17 cellular contexts compared by ENCODE assay signal in the genomic region with DNA sequence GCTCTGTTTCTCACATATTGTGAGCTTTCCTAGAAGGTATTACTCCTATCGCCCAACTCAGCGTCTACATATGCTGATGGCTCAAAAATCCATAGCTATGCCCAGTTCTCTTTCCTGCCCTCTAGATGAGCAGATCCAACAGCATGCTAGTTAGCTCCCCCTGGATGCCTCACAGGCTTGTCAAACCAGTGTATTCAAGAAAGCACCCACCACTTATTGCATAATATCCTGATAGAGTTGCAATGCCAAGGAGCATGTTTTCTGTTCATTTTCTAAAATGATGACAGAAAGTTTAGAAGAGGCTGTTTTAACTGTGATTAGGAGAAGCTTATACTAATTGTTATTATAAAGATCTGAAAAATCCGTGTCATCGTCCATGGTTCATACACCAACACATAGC. TPM values are rescaled to one million over a fixed set of nuclear protein-coding genes. Genes with fewer than 3 reads are reported as not detected.
DNase-seq lines count a peak whose midpoint lies in the region; ATAC-seq, FAIRE-seq and TF ChIP-seq lines count a peak whose summit lies in the region.
"Had no signal": no experiment of that assay in that cellular context is flagged by ENCODE, and none has a peak within 500 bp of the region (broad histone marks: within the 10 kb centered on the region; RNA-seq: fewer than 3 reads in every experiment).

No MANE protein-coding gene starts in this region.

- no peak for TF ChIP-seq CTCF in MCF 10A (IDR thresholded peaks at IDR 0.05; ENCODE audit: unreplicated experiment)
- TF ChIP-seq CTCF in breast epithelium (IDR thresholded peaks at IDR 0.05) = no peak
- no peak for TF ChIP-seq CTCF in H1 (IDR thresholded peaks at IDR 0.05; ENCODE audit: control extremely low read depth in 1 of 3, insufficient read depth in 1 of 3, low read depth in 1 of 3, low read length in 3 of 3)
- no peak for TF ChIP-seq CTCF in lower leg skin (IDR thresholded peaks at IDR 0.05)

- H3K9me3 Mint-ChIP-seq in MCF 10A (ENCODE audit: unreplicated experiment) = no peaks in the 10 kb centered on the region

- no peak overlapping the region for H3K56ac ChIP-seq in H1 (replicated peaks; ENCODE audit: insufficient read length, low read depth, low read length)

- no peak overlapping the region for H2BK12ac ChIP-seq in H1 (ENCODE audit: low read depth, low read length)

- no peak overlapping the region for H3K4me3 Mint-ChIP-seq in MCF 10A (ENCODE audit: unreplicated experiment)

- H3K4ac ChIP-seq in H1 (replicated peaks; ENCODE audit: insufficient read length, low read depth, low read length) = no peak overlapping the region

- no peak overlapping the region for H3K14ac ChIP-seq in H1 (ENCODE audit: insufficient read length)

- H3K27me3 ChIP-seq in breast epithelium (no peaks in the 10 kb centered on the region), H1 (replicated peaks in 1 of 4; ENCODE audit: control insufficient read depth in 3 of 4, extremely low read depth in 1 of 4, insufficient read depth in 3 of 4, low read length in 3 of 4) (no peaks in the 10 kb centered on the region; a peak in 1 of 7 replicates)

- no peak overlapping the region for H3K9ac ChIP-seq in H1 (replicated peaks in 1 of 4; ENCODE audit: extremely low read depth in 1 of 4, low read depth in 3 of 4, low read length in 3 of 4)

- H2BK15ac ChIP-seq in H1 (ENCODE audit: low read length) = no peak overlapping the region

- no peak for FAIRE-seq in H1 (lab: Jason Lieb, UNC)
- FAIRE-seq: astrocyte, small intestine, urothelium cell line had no signal

- H4K5ac ChIP-seq in H1 (ENCODE audit: insufficient read length, low read depth, low read length) = no peak overlapping the region

- H3K9me3 ChIP-seq in breast epithelium (no peaks in the 10 kb centered on the region), H1 (ENCODE audit: insufficient read depth in 2 of 2, low read depth in 1 of 2, low read length in 1 of 2) (no peaks in the 10 kb centered on the region)

- no peaks in the 10 kb centered on the region for H4K20me1 ChIP-seq in H1 (replicated peaks in 1 of 2; ENCODE audit: control insufficient read depth in 1 of 2, insufficient read depth in 2 of 2, low read length in 2 of 2)

- H3K79me1 ChIP-seq in H1 (ENCODE audit: low read depth, low read length) = no peaks in the 10 kb centered on the region; the same call in 1 of the 2 replicates

- no peak overlapping the region for H3K4me3 ChIP-seq in breast epithelium
- no peak overlapping the region for H3K4me3 ChIP-seq in H1 (ENCODE audit: extremely low read depth in 1 of 4, insufficient read depth in 2 of 4, low read depth in 3 of 4, low read length in 4 of 4)
- H3K4me3 ChIP-seq in skeletal muscle cell (ENCODE audit: low read depth, low read length) = no peak overlapping the region
- H3K4me3 ChIP-seq in lower leg skin (ENCODE audit: low read depth, poor library complexity, severe bottlenecking) = no peak overlapping the region

- CTCF ChIA-PET in MCF 10A (lab: Yijun Ruan, JAX) = interaction anchor here (0.6 to 3.2 kb wide), 6 partner anchors 11 to 1359 kb away, joined by 3 to 14 read pairs (median 6); no protein-coding TSS in a partner anchor
- CTCF ChIA-PET in H1 (lab: Charles Lee; ENCODE audit: partially characterized antibody) = interaction anchor here (0.6 to 1.7 kb wide), 7 partner anchors 12 to 510 kb away, joined by 3 to 10 read pairs (median 3); no protein-coding TSS in a partner anchor

- DNase-seq in MCF 10A (ENCODE audit: unreplicated experiment) = peak; percentile 52
- no peak for DNase-seq in breast epithelium (ENCODE audit: low spot score in 2 of 2)
- DNase-seq in NOMO-1 treated with DMSO at 0.1 percent for 48 hours (lab: John Stamatoyannopoulos, UW; ENCODE audit: unreplicated experiment) = peak; percentile 42
- DNase-seq in H1 (ENCODE audit: low read depth in 1 of 2, low spot score in 2 of 2) = no peak
- peak; percentile 45 for DNase-seq in skeletal muscle cell (ENCODE audit: low read depth)
- no peak for DNase-seq in lower leg skin (ENCODE audit: low spot score in 2 of 2)
- DNase-seq in activated naive CD4-positive, alpha-beta T cell (lab: John Stamatoyannopoulos, UW) = no peak
- DNase-seq: activated gamma-delta T cell; dermis blood vessel endothelial cell; H7; NCI-H2029; small intestine; stimulated activated naive CD4-positive, alpha-beta T cell had no signal

- no peak for TF ChIP-seq RAD21 in H1 (IDR thresholded peaks at IDR 0.05 in 1 of 2, conservative IDR thresholded peaks at IDR 0.05 in 1 of 2; ENCODE audit: low read depth in 2 of 2, low read length in 2 of 2)

- TF ChIP-seq EP300 in H1 (IDR thresholded peaks at IDR 0.05; ENCODE audit: borderline replicate concordance in 1 of 2, low read depth in 2 of 2, low read length in 2 of 2) = no peak

- no peak overlapping the region for H2AK5ac ChIP-seq in H1 (ENCODE audit: low read depth, low read length)

- H3K36me3 ChIP-seq in breast epithelium = no peaks in the 10 kb centered on the region
- no peaks in the 10 kb centered on the region for H3K36me3 ChIP-seq in H1 (ENCODE audit: control insufficient read depth in 2 of 4, insufficient read depth in 4 of 4, low read length in 3 of 4)

- no peaks in the 10 kb centered on the region; the same call in 1 of the 2 replicates for H3K23me2 ChIP-seq in H1 (ENCODE audit: low read depth, low read length)

- H3K18ac ChIP-seq in H1 (ENCODE audit: extremely low read depth, low read length) = no peak overlapping the region

- H3K4me1 ChIP-seq in breast epithelium (peaks cover 0 to 3% of the 10 kb centered on the region in 2 donors), H1 (replicated peaks in 1 of 4; ENCODE audit: control insufficient read depth in 3 of 4, insufficient read depth in 4 of 4, low read length in 3 of 4) (peaks cover 0 to 5% (median 2%) of the 10 kb centered on the region in 4 experiments; a peak in 4 of 7 replicates)

- intact Hi-C loops in MCF 10A (cut with micrococcal nuclease) = no loop called here
- intact Hi-C loops in breast epithelium (cut with DNase I; ENCODE audit: low total_unique reads) = no loop called here
- intact Hi-C loops in lower leg skin (cut with DNase I; ENCODE audit: low total_unique reads) = no loop called here

- BruUV-seq in MCF 10A (replicated peaks; lab: Mats Ljungman, UMichigan) = no TSS peak

- no peaks in the 10 kb centered on the region for H3K27me3 Mint-ChIP-seq in MCF 10A (ENCODE audit: insufficient read depth, unreplicated experiment)

- H3K27ac ChIP-seq in breast epithelium = no peak overlapping the region
- H3K27ac ChIP-seq in H1 (ENCODE audit: low read depth, low read length) = no peak overlapping the region

- H2BK5ac ChIP-seq in H1 (ENCODE audit: low read depth, low read length) = no peak overlapping the region

- no peak overlapping the region for H3K4me2 ChIP-seq in H1 (ENCODE audit: insufficient read depth in 1 of 2, low read depth in 2 of 2, low read length in 2 of 2)

- H3K27ac Mint-ChIP-seq in MCF 10A (ENCODE audit: low read depth, unreplicated experiment) = no peak overlapping the region

- no peak overlapping the region for H2BK20ac ChIP-seq in H1 (ENCODE audit: low read length)

- no peak overlapping the region for H2AFZ ChIP-seq in H1 (ENCODE audit: low read length)

- peaks cover 10% of the 10 kb centered on the region for H3K36me3 Mint-ChIP-seq in MCF 10A (ENCODE audit: insufficient read depth, unreplicated experiment)

- ATAC-seq in GM18907 (IDR thresholded peaks at IDR 0.05; ENCODE audit: unreplicated experiment) = no peak
- ATAC-seq: SK-N-SH treated with all-trans-retinoic acid at 6 μM for 48 hours had no signal

- TF ChIP-seq POLR2A in breast epithelium (IDR thresholded peaks at IDR 0.05) (no peak), H1 (IDR thresholded peaks at IDR 0.05; ENCODE audit: control extremely low read depth in 1 of 2, low read depth in 2 of 2, low read length in 2 of 2) (no peak), lower leg skin (IDR thresholded peaks at IDR 0.05) (no peak)

- peaks cover 17% of the 10 kb centered on the region for H3K4me1 Mint-ChIP-seq in MCF 10A (ENCODE audit: insufficient read depth, unreplicated experiment)

- H3K23ac ChIP-seq in H1 (ENCODE audit: insufficient read length) = no peak overlapping the region

- H2BK120ac ChIP-seq in H1 (replicated peaks; ENCODE audit: low read depth, low read length) = no peak overlapping the region

- 92% methylated on average over 4 of the region's 4 CpGs; no CpG with 5 or more reads in 1 of the 2 experiments for WGBS in H1 (ENCODE audit: extremely low coverage in 1 of 2, insufficient coverage in 1 of 2, insufficient read length in 1 of 2, insufficient replicate concordance in 2 of 2, low coverage in 1 of 2, low lambda C conversion rate in 2 of 2, missing lambda C conversion rate in 1 of 2), 2 experiments
- WGBS in lower leg skin, 2 donors = 88% methylated on average over 4 of the region's 4 CpGs

- H4K91ac ChIP-seq in H1 (replicated peaks; ENCODE audit: insufficient read length, low read length) = no peak overlapping the region

- POLR2A ChIA-PET in MCF 10A (lab: Yijun Ruan, JAX) = interaction anchor here (0.5 to 1.6 kb wide), 2 partner anchors 10 to 15 kb away, joined by 3 to 6 read pairs; no protein-coding TSS in a partner anchor
- POLR2A ChIA-PET in H1 (lab: Charles Lee; ENCODE audit: partially characterized antibody) = interaction anchor here (1.5 kb wide), 1 partner anchor 12 kb away, joined by 5 read pairs; no protein-coding TSS in a partner anchor

- H3K79me2 ChIP-seq in H1 (ENCODE audit: control insufficient read depth in 1 of 2, insufficient read depth in 2 of 2, low read length in 2 of 2) = peaks cover 0 to 25% of the 10 kb centered on the region in 2 experiments; a peak in 3 of 4 replicates

- no peak overlapping the region for H4K8ac ChIP-seq in H1 (ENCODE audit: extremely low read depth, insufficient read depth, low read length)

TF ChIP-seq in H1, 55 proteins besides CTCF, POLR2A, EP300 and RAD21:
- TF ChIP-seq CTBP2 (IDR thresholded peaks at IDR 0.05; ENCODE audit: borderline replicate concordance, insufficient read depth, insufficient read length, low read length) = no peak
- peak; percentile 76 for TF ChIP-seq CEBPB (IDR thresholded peaks at IDR 0.05; ENCODE audit: low read depth, low read length)

RNA-seq across cellular contexts. Expression of a gene that starts 1.9 kb away (rescaled TPM):
- 23.7 and 28.3 TPM in 2 replicates for total RNA-seq in MCF 10A (2022)
- 10 to 100 TPM; 25.4 to 53.4 (median 46.2) TPM for total RNA-seq in breast epithelium
- total RNA-seq in H1 (2021; fragmentation: NEBNext Ultra II Directional; extraction: Animal tissue kit (Norgen Biotek cat#: 25700)) = 11.9 and 13.7 TPM in 2 replicates
- polyA plus RNA-seq in H1 (2011; rRNA removed) = 6.1 and 7.0 TPM in 2 replicates
- polyA plus RNA-seq in H1 (2011; cell fraction: cytosol; rRNA removed) = 9.2 TPM
- polyA plus RNA-seq in H1 (2011; cell fraction: nucleus; rRNA removed) = 13.9 TPM
- polyA plus RNA-seq in H1 (2012, experiment 1 of 2) = 9.9 to 12.6 TPM (median 11.5 TPM) in 4 replicates
- 1.9 TPM for polyA plus RNA-seq in H1 (2012, experiment 2 of 2)
- 10.1 TPM for polyA plus RNA-seq in H1 (2013, experiment 1 of 2)
- polyA plus RNA-seq in H1 (2013, experiment 2 of 2) = 9.1 TPM
- polyA minus RNA-seq in H1 (2011; rRNA and poly(A)+ RNA removed) = 10.2 and 19.6 TPM in 2 replicates
- polyA minus RNA-seq in H1 (2011; cell fraction: cytosol; rRNA and poly(A)+ RNA removed) = 13.1 TPM
- polyA minus RNA-seq in H1 (2011; cell fraction: nucleus; rRNA and poly(A)+ RNA removed) = 60.4 TPM
- 10 to 100 TPM; 15.6 to 27.7 (median 23.3) TPM for total RNA-seq in lower leg skin

Comparison
In these comparisons a context has a peak if more than half of its experiments do, and no peak if none do; other contexts are left out.
1. DNase-seq: peak in MCF 10A (single experiment), NOMO-1 treated with DMSO at 0.1 percent for 48 hours (single experiment) and skeletal muscle cell (single experiment); none in breast epithelium (0 of 2), H1 (0 of 2), lower leg skin (0 of 2) and activated naive CD4-positive, alpha-beta T cell (0 of 4).